Comparison of ENCODE assay signal across 1 cellular context in the genomic region with DNA sequence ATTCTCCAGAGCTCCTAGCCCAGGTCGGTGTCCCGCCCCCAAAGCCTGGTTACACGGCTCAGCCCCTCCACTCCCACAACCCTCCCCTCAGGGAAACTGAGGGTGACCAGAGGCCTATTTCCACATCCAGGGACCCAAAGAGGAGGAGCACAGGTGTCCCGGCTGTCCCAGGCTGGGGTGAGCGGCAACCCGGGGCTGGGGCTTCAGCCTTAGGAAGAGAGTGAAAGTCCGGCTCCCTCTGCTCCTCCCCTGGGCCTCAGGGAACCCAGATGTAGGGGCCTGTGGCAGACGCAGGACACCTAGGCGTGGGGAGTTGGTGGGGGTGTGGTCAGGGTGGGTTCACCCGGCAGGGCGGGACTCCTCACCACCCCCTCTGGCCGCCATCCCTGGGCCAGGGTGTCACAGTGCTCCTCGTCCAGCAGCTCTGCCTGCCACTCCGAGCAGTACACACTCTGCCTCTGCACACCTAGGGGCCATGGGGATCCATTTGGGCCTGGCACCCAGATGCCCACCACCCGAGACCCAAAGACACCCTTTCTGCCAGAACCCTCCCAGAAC.
TF ChIP-seq lines count a peak whose summit lies in the region.

No MANE protein-coding gene starts in this region.

TF ChIP-seq in WTC11, 78 proteins besides CTCF, POLR2A, EP300 and RAD21 (continued from another document):
- TF ChIP-seq, protein P1, sequence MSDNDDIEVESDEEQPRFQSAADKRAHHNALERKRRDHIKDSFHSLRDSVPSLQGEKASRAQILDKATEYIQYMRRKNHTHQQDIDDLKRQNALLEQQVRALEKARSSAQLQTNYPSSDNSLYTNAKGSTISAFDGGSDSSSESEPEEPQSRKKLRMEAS (CRISPR knock-in tag; IDR thresholded peaks at IDR 0.05): no peak
- TF ChIP-seq IRF2 (CRISPR knock-in tag; IDR thresholded peaks at IDR 0.05; ENCODE audit: borderline replicate concordance, low read depth) (no peak), ZNF416 (CRISPR knock-in tag; IDR thresholded peaks at IDR 0.05) (no peak), ZBTB21 (CRISPR knock-in tag; IDR thresholded peaks at IDR 0.05; ENCODE audit: borderline replicate concordance) (no peak), CREB1 (CRISPR knock-in tag; IDR thresholded peaks at IDR 0.05) (no peak), ATF1 (CRISPR knock-in tag; IDR thresholded peaks at IDR 0.05) (no peak), NFE2L1 (CRISPR knock-in tag; IDR thresholded peaks at IDR 0.05) (no peak)
- TF ChIP-seq, protein P2, sequence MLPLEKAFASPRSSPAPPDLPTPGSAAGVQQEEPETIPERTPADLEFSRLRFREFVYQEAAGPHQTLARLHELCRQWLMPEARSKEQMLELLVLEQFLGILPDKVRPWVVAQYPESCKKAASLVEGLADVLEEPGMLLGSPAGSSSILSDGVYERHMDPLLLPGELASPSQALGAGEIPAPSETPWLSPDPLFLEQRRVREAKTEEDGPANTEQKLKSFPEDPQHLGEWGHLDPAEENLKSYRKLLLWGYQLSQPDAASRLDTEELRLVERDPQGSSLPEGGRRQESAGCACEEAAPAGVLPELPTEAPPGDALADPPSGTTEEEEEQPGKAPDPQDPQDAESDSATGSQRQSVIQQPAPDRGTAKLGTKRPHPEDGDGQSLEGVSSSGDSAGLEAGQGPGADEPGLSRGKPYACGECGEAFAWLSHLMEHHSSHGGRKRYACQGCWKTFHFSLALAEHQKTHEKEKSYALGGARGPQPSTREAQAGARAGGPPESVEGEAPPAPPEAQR (CRISPR knock-in tag; IDR thresholded peaks at IDR 0.05): no peak
- TF ChIP-seq, protein P3, sequence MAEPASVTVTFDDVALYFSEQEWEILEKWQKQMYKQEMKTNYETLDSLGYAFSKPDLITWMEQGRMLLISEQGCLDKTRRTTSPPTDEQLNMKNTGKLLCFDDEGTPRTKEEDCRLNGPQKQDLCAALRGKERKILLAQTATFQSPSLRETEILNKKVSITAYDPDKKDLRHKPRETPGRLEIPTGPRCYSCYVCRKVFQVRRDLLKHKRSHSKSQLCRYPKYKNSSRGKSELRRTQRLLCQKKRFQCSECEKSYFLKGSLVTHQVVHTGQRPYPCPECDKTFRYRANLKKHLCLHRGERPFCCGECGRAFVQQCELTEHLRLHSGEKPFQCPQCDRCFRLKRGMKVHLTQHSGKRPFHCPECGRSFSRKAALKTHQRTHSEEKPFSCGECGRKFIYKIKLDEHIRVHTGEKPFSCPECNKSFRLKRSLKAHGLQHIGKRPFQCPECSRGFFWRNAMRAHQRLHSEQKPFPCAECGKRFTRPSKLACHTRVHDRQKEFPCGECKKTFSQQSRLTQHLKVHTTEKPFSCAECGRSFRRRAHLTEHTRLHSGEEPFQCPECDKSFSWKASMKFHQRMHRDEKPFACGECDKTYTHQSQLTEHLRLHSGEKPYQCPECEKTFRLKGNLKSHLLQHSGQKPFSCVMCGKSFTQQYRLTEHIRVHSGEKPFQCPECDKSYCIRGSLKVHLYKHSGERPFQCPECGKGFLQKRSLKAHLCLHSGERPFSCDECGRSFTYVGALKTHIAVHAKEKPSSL (CRISPR knock-in tag; conservative IDR thresholded peaks at IDR 0.05): no peak
TF ChIP-seq in WTC11: peak in this region for 0.
